Comparison of ENCODE assay signal across 22 cellular contexts in genomic region chr10:1232164-1232911, GRCh38.
DNase-seq lines count a peak whose midpoint lies in the region; ATAC-seq, FAIRE-seq and TF ChIP-seq lines count a peak whose summit lies in the region.
"Had no signal": no experiment of that assay in that cellular context is flagged by ENCODE, and none has a peak within 500 bp of the region (broad histone marks: within the 10 kb centered on the region; RNA-seq: fewer than 3 reads in every experiment).

No MANE protein-coding gene starts in this region.

- no peak for TF ChIP-seq CTCF in IMR-90 (conservative IDR thresholded peaks at IDR 0.05; ENCODE audit: low read depth, low read length)
- no peak for TF ChIP-seq CTCF in H1 (IDR thresholded peaks at IDR 0.05; ENCODE audit: control extremely low read depth in 1 of 3, insufficient read depth in 1 of 3, low read depth in 1 of 3, low read length in 3 of 3)

- TF ChIP-seq POLR2A in IMR-90 (IDR thresholded peaks at IDR 0.05; ENCODE audit: low read depth, low read length) (no peak), H1 (IDR thresholded peaks at IDR 0.05; ENCODE audit: control extremely low read depth in 1 of 2, low read depth in 2 of 2, low read length in 2 of 2) (no peak)

- H2BK15ac ChIP-seq in IMR-90 (ENCODE audit: low read depth, low read length) = no peak overlapping the region
- peak overlapping the region; percentile 76 for H2BK15ac ChIP-seq in H1 (ENCODE audit: low read length)

- in situ Hi-C loops in IMR-90 (cut with MboI; ENCODE audit: low sequenced_read_pairs) = no loop called here

- H4K91ac ChIP-seq in IMR-90 (ENCODE audit: insufficient read depth, low read depth, low read length) = no peak overlapping the region
- H4K91ac ChIP-seq in H1 (replicated peaks; ENCODE audit: insufficient read length, low read length) = peak overlapping the region; percentile 62
- no peak overlapping the region for H4K91ac ChIP-seq in trophoblast cell (ENCODE audit: low read depth, low read length)

- H3K36me3 Mint-ChIP-seq in activated T-cell treated with anti-CD3 and anti-CD28 coated beads, Interleukin-2, amount 50 U/mL, for 72 hours (ENCODE audit: insufficient read depth in 2 of 2) = peaks cover 0 to 3% of the 10 kb centered on the region in 2 donors

- H3K79me2 ChIP-seq in H1 (ENCODE audit: control insufficient read depth in 1 of 2, insufficient read depth in 2 of 2, low read length in 2 of 2) = no peaks in the 10 kb centered on the region
- no peaks in the 10 kb centered on the region for H3K79me2 ChIP-seq in trophoblast cell (ENCODE audit: control insufficient read depth, insufficient read depth, low read length, poor library complexity)

- DNase-seq in activated T-cell treated with anti-CD3 and anti-CD28 coated beads, Interleukin-2, amount 50 U/mL, for 72 hours = no peak
- DNase-seq in activated T-cell treated with anti-CD3 and anti-CD28 coated beads, Interleukin-2, amount 50 U/mL, for 48 hours = no peak
- DNase-seq in IMR-90 (no peak), H1 (ENCODE audit: low read depth in 1 of 2, low spot score in 2 of 2) (no peak), trophoblast cell (no peak), SKM-1 treated with dmso at 0.1 percent for 144 hours (lab: John Stamatoyannopoulos, UW; ENCODE audit: unreplicated experiment) (no peak)
- DNase-seq: CD8-positive, alpha-beta T cell; DND-41; KBM-7; NCI-H1105; NCI-H2081; NCI-H2171; NCI-H524 treated with DMSO at 0.1 percent for 48 hours; OCI-M1; SJCRH30 had no signal

- H3K56ac ChIP-seq in IMR-90 (ENCODE audit: extremely low read depth, insufficient read depth, low read length) = no peak overlapping the region
- H3K56ac ChIP-seq in H1 (replicated peaks; ENCODE audit: insufficient read length, low read depth, low read length) = peak overlapping the region; percentile 19

- H3K18ac ChIP-seq in IMR-90 (ENCODE audit: low read depth, low read length) = no peak overlapping the region
- H3K18ac ChIP-seq in H1 (ENCODE audit: extremely low read depth, low read length) = no peak overlapping the region
- no peak overlapping the region for H3K18ac ChIP-seq in trophoblast cell (ENCODE audit: low read length)

- peak overlapping the region; percentile 9 for H2AK9ac ChIP-seq in IMR-90 (replicated peaks; ENCODE audit: low read depth, low read length, poor library complexity)

- H3K4me3 ChIP-seq in IMR-90 (ENCODE audit: insufficient read depth, low read depth, low read length) = no peak overlapping the region
- H3K4me3 ChIP-seq in H1 (ENCODE audit: extremely low read depth in 1 of 4, insufficient read depth in 2 of 4, low read depth in 3 of 4, low read length in 4 of 4) = no peak overlapping the region
- H3K4me3 ChIP-seq in trophoblast cell (ENCODE audit: low read depth, low read length) = peak overlapping the region; percentile 32
- H3K4me3 ChIP-seq: BLaER1 treated with 17β-estradiol and CSF1 and Interleukin-3, amounts not matched to agents 10 nM and 100 nM; GM23338; SJCRH30 had no signal

- no peak overlapping the region for H3K9ac ChIP-seq in IMR-90 (ENCODE audit: low read depth, low read length)
- H3K9ac ChIP-seq in H1 (replicated peaks in 1 of 4; ENCODE audit: extremely low read depth in 1 of 4, low read depth in 3 of 4, low read length in 3 of 4) = no peak overlapping the region
- H3K9ac ChIP-seq in trophoblast cell (ENCODE audit: low read length) = no peak overlapping the region
- H3K9ac ChIP-seq: BLaER1 treated with 17β-estradiol and CSF1 and Interleukin-3, amounts not matched to agents 10 nM and 100 nM had no signal

- ATAC-seq in activated T-cell treated with anti-CD3 and anti-CD28 coated beads, Interleukin-2, amount 50 U/mL, for 72 hours (replicated peaks in 1 of 2) = peak; percentile 15 to 53
- ATAC-seq in IMR-90 (ENCODE audit: low read depth) (no peak), esophagus mucosa (no peak), HG03378 (IDR thresholded peaks at IDR 0.05; ENCODE audit: unreplicated experiment) (no peak)
- ATAC-seq: CD8-positive, alpha-beta T cell; GM23338; HCT116 had no signal

- H3K23me2 ChIP-seq in H1 (ENCODE audit: low read depth, low read length) = peaks cover 10% of the 10 kb centered on the region

- no peak overlapping the region for H3K27ac ChIP-seq in IMR-90 (ENCODE audit: insufficient read depth, low read length)
- no peak overlapping the region for H3K27ac ChIP-seq in H1 (ENCODE audit: low read depth, low read length)
- no peak overlapping the region for H3K27ac ChIP-seq in trophoblast cell (ENCODE audit: low read depth, low read length)
- H3K27ac ChIP-seq: 22Rv1; BLaER1 treated with 17β-estradiol and CSF1 and Interleukin-3, amounts not matched to agents 10 nM and 100 nM; SJCRH30 had no signal

- H3K4me2 ChIP-seq in IMR-90 (ENCODE audit: low read depth, low read length) (no peak overlapping the region), H1 (ENCODE audit: insufficient read depth in 1 of 2, low read depth in 2 of 2, low read length in 2 of 2) (no peak overlapping the region), trophoblast cell (ENCODE audit: low read length) (no peak overlapping the region)
- H3K4me2 ChIP-seq: BLaER1 treated with 17β-estradiol and CSF1 and Interleukin-3, amounts not matched to agents 10 nM and 100 nM; GM23338 had no signal

- no peak overlapping the region for H3K27ac Mint-ChIP-seq in activated T-cell treated with anti-CD3 and anti-CD28 coated beads, Interleukin-2, amount 50 U/mL, for 72 hours
- H3K27ac Mint-ChIP-seq: CD8-positive, alpha-beta T cell; GM23338 had no signal

- no peaks in the 10 kb centered on the region for H3K79me1 ChIP-seq in IMR-90 (ENCODE audit: low read depth in 1 of 2, low read length in 2 of 2)
- H3K79me1 ChIP-seq in H1 (ENCODE audit: low read depth, low read length) = no peaks in the 10 kb centered on the region
- no peaks in the 10 kb centered on the region for H3K79me1 ChIP-seq in trophoblast cell (ENCODE audit: low read length)

- peaks cover 25% of the 10 kb centered on the region for H3K9me3 ChIP-seq in IMR-90 (ENCODE audit: control insufficient read depth, insufficient read depth, low read length)
- H3K9me3 ChIP-seq in H1 (ENCODE audit: insufficient read depth in 2 of 2, low read depth in 1 of 2, low read length in 1 of 2) = no peaks in the 10 kb centered on the region; a peak in 1 of 4 replicates
- H3K9me3 ChIP-seq in trophoblast cell (ENCODE audit: insufficient read depth, low read depth, low read length) = peaks cover 8% of the 10 kb centered on the region
- H3K9me3 ChIP-seq: BLaER1 treated with 17β-estradiol and CSF1 and Interleukin-3, amounts not matched to agents 10 nM and 100 nM; SJCRH30 had no signal

- peak overlapping the region; percentile 32; the same call in 1 of the 2 replicates for H2BK12ac ChIP-seq in H1 (ENCODE audit: low read depth, low read length)
- no peak overlapping the region for H2BK12ac ChIP-seq in trophoblast cell (ENCODE audit: low read length)

- H2BK120ac ChIP-seq in IMR-90 (ENCODE audit: low read depth, low read length) = no peak overlapping the region
- no peak overlapping the region for H2BK120ac ChIP-seq in H1 (replicated peaks; ENCODE audit: low read depth, low read length)
- no peak overlapping the region for H2BK120ac ChIP-seq in trophoblast cell (ENCODE audit: insufficient read depth, low read length, poor library complexity)

- no peak overlapping the region for H4K12ac ChIP-seq in trophoblast cell (ENCODE audit: low read depth, low read length)

- no TSS peak for BruUV-seq in IMR-90 (replicated peaks; lab: Mats Ljungman, UMichigan)

- no peaks in the 10 kb centered on the region for H3K4me1 ChIP-seq in IMR-90 (ENCODE audit: control insufficient read depth, insufficient read depth, low read length)
- H3K4me1 ChIP-seq in H1 (replicated peaks in 1 of 4; ENCODE audit: control insufficient read depth in 3 of 4, insufficient read depth in 4 of 4, low read length in 3 of 4) = peaks cover 0 to 5% (median 3%) of the 10 kb centered on the region in 4 experiments; a peak in 3 of 7 replicates
- no peaks in the 10 kb centered on the region for H3K4me1 ChIP-seq in trophoblast cell (ENCODE audit: control insufficient read depth in 1 of 2, insufficient read depth in 2 of 2, low read length in 2 of 2)
- H3K4me1 ChIP-seq: SJCRH30 had no signal

- H3K36me3 ChIP-seq in IMR-90 (ENCODE audit: control insufficient read depth, insufficient read depth, low read length) (no peaks in the 10 kb centered on the region), H1 (ENCODE audit: control insufficient read depth in 2 of 4, insufficient read depth in 4 of 4, low read length in 3 of 4) (no peaks in the 10 kb centered on the region), trophoblast cell (ENCODE audit: control insufficient read depth in 1 of 2, insufficient read depth in 2 of 2, low read length in 2 of 2) (no peaks in the 10 kb centered on the region)
- H3K36me3 ChIP-seq: BLaER1 treated with 17β-estradiol and CSF1 and Interleukin-3, amounts not matched to agents 10 nM and 100 nM; SJCRH30 had no signal

- H2AFZ ChIP-seq in IMR-90 (replicated peaks; ENCODE audit: low read length, poor library complexity) (peak overlapping the region; percentile 32), H1 (ENCODE audit: low read length) (no peak overlapping the region), trophoblast cell (ENCODE audit: insufficient read depth, low read length, poor library complexity) (no peak overlapping the region)
- H2AFZ ChIP-seq: GM23338 had no signal

- no peak for TF ChIP-seq EP300 in H1 (IDR thresholded peaks at IDR 0.05; ENCODE audit: borderline replicate concordance in 1 of 2, low read depth in 2 of 2, low read length in 2 of 2)

- CTCF ChIA-PET in IMR-90 (lab: Yijun Ruan, JAX) (no interaction called here), H1 (lab: Charles Lee; ENCODE audit: partially characterized antibody) (no interaction called here)

- no peak overlapping the region for H3K14ac ChIP-seq in IMR-90 (replicated peaks; ENCODE audit: low read depth, low read length)
- no peak overlapping the region for H3K14ac ChIP-seq in H1 (ENCODE audit: insufficient read length)
- H3K14ac ChIP-seq in trophoblast cell (ENCODE audit: low read length) = no peak overlapping the region

- no peaks in the 10 kb centered on the region for H3K9me1 ChIP-seq in IMR-90 (ENCODE audit: insufficient read depth, low read length)

- H4K8ac ChIP-seq in IMR-90 (ENCODE audit: low read depth in 2 of 2, low read length in 2 of 2) (no peak overlapping the region), H1 (ENCODE audit: extremely low read depth, insufficient read depth, low read length) (no peak overlapping the region), trophoblast cell (ENCODE audit: low read depth, low read length) (no peak overlapping the region)

- no peaks in the 10 kb centered on the region for H3K27me3 ChIP-seq in IMR-90 (ENCODE audit: control insufficient read depth, insufficient read depth, low read length)
- no peaks in the 10 kb centered on the region for H3K27me3 ChIP-seq in H1 (replicated peaks in 1 of 4; ENCODE audit: control insufficient read depth in 3 of 4, extremely low read depth in 1 of 4, insufficient read depth in 3 of 4, low read length in 3 of 4)
- no peaks in the 10 kb centered on the region for H3K27me3 ChIP-seq in trophoblast cell (ENCODE audit: insufficient read depth, low read length)
- H3K27me3 ChIP-seq: SJCRH30 had no signal

- no peak overlapping the region for H3K4me3 Mint-ChIP-seq in activated T-cell treated with anti-CD3 and anti-CD28 coated beads, Interleukin-2, amount 50 U/mL, for 72 hours
- H3K4me3 Mint-ChIP-seq: CD8-positive, alpha-beta T cell; GM23338 had no signal

- no peak overlapping the region for H2AK5ac ChIP-seq in IMR-90 (ENCODE audit: low read depth, low read length)
- peak overlapping the region; percentile 93; the same call in 1 of the 2 replicates for H2AK5ac ChIP-seq in H1 (ENCODE audit: low read depth, low read length)
- H2AK5ac ChIP-seq in trophoblast cell (ENCODE audit: low read length) = no peak overlapping the region

- FAIRE-seq in H1 (lab: Jason Lieb, UNC) = peak; percentile 69
- FAIRE-seq: RCC 7860 had no signal

- H3K27me3 Mint-ChIP-seq in activated T-cell treated with anti-CD3 and anti-CD28 coated beads, Interleukin-2, amount 50 U/mL, for 72 hours (ENCODE audit: low read depth) = no peaks in the 10 kb centered on the region

- WGBS in IMR-90 (ENCODE audit: extremely low coverage in 2 of 2, insufficient read length in 1 of 2), 2 experiments = 82% methylated on average over 6 of the region's 9 CpGs; no CpG with 5 or more reads in 1 of the 2 experiments
- 89% methylated on average over 9 of the region's 9 CpGs; no CpG with 5 or more reads in 1 of the 2 experiments for WGBS in H1 (ENCODE audit: extremely low coverage in 1 of 2, insufficient coverage in 1 of 2, insufficient read length in 1 of 2, insufficient replicate concordance in 2 of 2, low coverage in 1 of 2, low lambda C conversion rate in 2 of 2, missing lambda C conversion rate in 1 of 2), 2 experiments
- 100% methylated on average over 1 of the region's 9 CpGs for WGBS in trophoblast cell (ENCODE audit: extremely low coverage, insufficient coverage, insufficient read length)

- no peaks in the 10 kb centered on the region for H4K20me1 ChIP-seq in IMR-90 (ENCODE audit: insufficient read depth, low read length)
- peaks cover 0 to 8% of the 10 kb centered on the region in 2 experiments for H4K20me1 ChIP-seq in H1 (replicated peaks in 1 of 2; ENCODE audit: control insufficient read depth in 1 of 2, insufficient read depth in 2 of 2, low read length in 2 of 2)
- H4K20me1 ChIP-seq: BLaER1 treated with 17β-estradiol and CSF1 and Interleukin-3, amounts not matched to agents 10 nM and 100 nM had no signal

- no peak overlapping the region for H3K4ac ChIP-seq in IMR-90 (ENCODE audit: low read depth, low read length)
- peak overlapping the region; percentile 57 for H3K4ac ChIP-seq in H1 (replicated peaks; ENCODE audit: insufficient read length, low read depth, low read length)
- H3K4ac ChIP-seq in trophoblast cell (ENCODE audit: low read depth, low read length) = no peak overlapping the region

- TF ChIP-seq RAD21 in IMR-90 (IDR thresholded peaks at IDR 0.05; ENCODE audit: low read length) = no peak
- TF ChIP-seq RAD21 in H1 (IDR thresholded peaks at IDR 0.05 in 1 of 2, conservative IDR thresholded peaks at IDR 0.05 in 1 of 2; ENCODE audit: low read depth in 2 of 2, low read length in 2 of 2) = no peak

- dilution Hi-C loops in IMR-90 (cut with HindIII; ENCODE audit: low sequenced_read_pairs, unreplicated experiment) = no loop called here

- H2BK5ac ChIP-seq in IMR-90 (ENCODE audit: low read depth, low read length, poor library complexity, severe bottlenecking) (peak overlapping the region; percentile 63), H1 (ENCODE audit: low read depth, low read length) (peak overlapping the region; percentile 39), trophoblast cell (ENCODE audit: low read depth, low read length, poor library complexity) (no peak overlapping the region)

- no peaks in the 10 kb centered on the region for H3K4me1 Mint-ChIP-seq in activated T-cell treated with anti-CD3 and anti-CD28 coated beads, Interleukin-2, amount 50 U/mL, for 72 hours (ENCODE audit: low read depth)

- intact Hi-C loops in IMR-90 (cut with micrococcal nuclease) = no loop called here

- H3K23ac ChIP-seq in IMR-90 (ENCODE audit: low read depth, low read length) = no peak overlapping the region
- H3K23ac ChIP-seq in H1 (ENCODE audit: insufficient read length) = no peak overlapping the region
- peak overlapping the region; percentile 66 for H3K23ac ChIP-seq in trophoblast cell (ENCODE audit: low read length)

- peaks cover 0 to 2% of the 10 kb centered on the region in 2 donors for H3K9me3 Mint-ChIP-seq in activated T-cell treated with anti-CD3 and anti-CD28 coated beads, Interleukin-2, amount 50 U/mL, for 72 hours
- H3K9me3 Mint-ChIP-seq: CD8-positive, alpha-beta T cell had no signal

- POLR2A ChIA-PET in IMR-90 (lab: Charles Lee; ENCODE audit: unreplicated experiment) = no interaction called here
- POLR2A ChIA-PET in H1 (lab: Charles Lee; ENCODE audit: partially characterized antibody) = no interaction called here

- H4K5ac ChIP-seq in IMR-90 (ENCODE audit: low read depth, low read length) (no peak overlapping the region), H1 (ENCODE audit: insufficient read length, low read depth, low read length) (no peak overlapping the region)

- H2BK20ac ChIP-seq in IMR-90 (ENCODE audit: low read depth, low read length) (no peak overlapping the region), H1 (ENCODE audit: low read length) (no peak overlapping the region)

Comparison
In these comparisons a context has a peak if more than half of its experiments do, and no peak if none do; other contexts are left out.
1. ATAC-seq: peak in activated T-cell treated with anti-CD3 and anti-CD28 coated beads, Interleukin-2, amount 50 U/mL, for 72 hours (2 of 2); none in IMR-90 (single experiment), esophagus mucosa (single experiment) and HG03378 (single experiment).